In genomic region chr19:49665301-49666119, GRCh38 we compare ENCODE assay signal across 8 cellular contexts. TPM values are rescaled to one million over a fixed set of nuclear protein-coding genes. Genes with fewer than 3 reads are reported as not detected.
DNase-seq lines count a peak whose midpoint lies in the region; ATAC-seq and TF ChIP-seq lines count a peak whose summit lies in the region.

TSS of gene BCL2L12 (plus strand) at chr19:49665933. CDS start at chr19:49666693, 760 bp downstream.
TSS of gene IRF3 (minus strand) at chr19:49665857. CDS start at chr19:49664838, 1,019 bp downstream.

- peak within 1 kb of the TSS; percentile 96 for H3K27ac Mint-ChIP-seq in dendritic cell treated with granulocyte-macrophage colony-stimulating factor and Interleukin-4, amounts not matched to agents 40 ng/mL and 50 ng/mL, for 4 days

- DNase-seq in C1 segment of cervical spinal cord (lab: John Stamatoyannopoulos, UW) (peak; percentile 47 to 96 (median 90)), NCI-H82 (lab: John Stamatoyannopoulos, UW) (peak; percentile 96), left lung (peak; percentile 98)
- DNase-seq in activated CD4-positive, alpha-beta T cell treated with anti-CD3 and anti-CD28 coated beads, Interleukin-2, amount 50 U/mL, for 4 hours, result peak; percentile 99
- DNase-seq in stimulated activated CD4-positive, alpha-beta T cell treated with anti-CD3 and anti-CD28 coated beads, Interleukin-2, amount 100 ng/mL, for 4 hours (ENCODE audit: low read depth), result peak; percentile 98

- H3K36me3 ChIP-seq in left lung, result peaks cover 0 to 33% of the 10 kb centered on the region in 2 donors

- no peaks in the 10 kb centered on the region for H3K9me3 ChIP-seq in left lung

- peaks cover 58% of the 10 kb centered on the region for H3K36me3 Mint-ChIP-seq in dendritic cell treated with granulocyte-macrophage colony-stimulating factor and Interleukin-4, amounts not matched to agents 40 ng/mL and 50 ng/mL, for 4 days (ENCODE audit: low read depth)

- H3K27me3 ChIP-seq in left lung, result no peaks in the 10 kb centered on the region

- peaks cover 47% of the 10 kb centered on the region for H3K4me1 Mint-ChIP-seq in dendritic cell treated with granulocyte-macrophage colony-stimulating factor and Interleukin-4, amounts not matched to agents 40 ng/mL and 50 ng/mL, for 4 days (ENCODE audit: low read depth)

- intact Hi-C loops in dendritic cell treated with granulocyte-macrophage colony-stimulating factor and Interleukin-4, amounts not matched to agents 40 ng/mL and 50 ng/mL, for 4 days (cut with micrococcal nuclease), result loop anchor here (1.0 to 2.0 kb wide), 2 partner anchors 11 to 25 kb away; partner anchors contain the start of gene RRAS
- intact Hi-C loops in left lung (cut with DNase I), result no loop called here

- peak within 1 kb of the TSS; percentile 86 to 92 for H3K27ac ChIP-seq in left lung

- H3K4me3 Mint-ChIP-seq in dendritic cell treated with granulocyte-macrophage colony-stimulating factor and Interleukin-4, amounts not matched to agents 40 ng/mL and 50 ng/mL, for 4 days, result peak within 1 kb of the TSS; percentile 99

- peak; percentile 76 for ATAC-seq in GM19351 (IDR thresholded peaks at IDR 0.05; ENCODE audit: unreplicated experiment)
- peak; percentile 87 for ATAC-seq in HG03520 (IDR thresholded peaks at IDR 0.05; ENCODE audit: unreplicated experiment)
- ATAC-seq in left lung, result peak; percentile 91

- H3K9me3 Mint-ChIP-seq in dendritic cell treated with granulocyte-macrophage colony-stimulating factor and Interleukin-4, amounts not matched to agents 40 ng/mL and 50 ng/mL, for 4 days, result no peaks in the 10 kb centered on the region

- peak within 1 kb of the TSS; percentile 68 to 93 for H3K4me3 ChIP-seq in left lung

- TF ChIP-seq CTCF in left lung (IDR thresholded peaks at IDR 0.05), result no peak

- no peaks in the 10 kb centered on the region for H3K27me3 Mint-ChIP-seq in dendritic cell treated with granulocyte-macrophage colony-stimulating factor and Interleukin-4, amounts not matched to agents 40 ng/mL and 50 ng/mL, for 4 days

- H3K4me1 ChIP-seq in left lung, result peaks cover 10 to 32% of the 10 kb centered on the region in 2 donors

RNA-seq across cellular contexts. Expression of gene BCL2L12, which starts in this region (rescaled TPM):
- total RNA-seq in left lung, result 10 to 100 TPM; 20.6 to 22.2 TPM

RNA-seq across cellular contexts. Expression of gene IRF3, which starts in this region (rescaled TPM):
- 10 to 100 TPM; 81.2 to 93.6 TPM for total RNA-seq in left lung

Comparison
In these comparisons a context has a peak if more than half of its experiments do, and no peak if none do; other contexts are left out.
1. Peak in every context shown above with its lines: DNase-seq, ATAC-seq, H3K4me3 ChIP-seq and H3K27ac ChIP-seq.